20 cellular contexts compared by ENCODE assay signal in the genomic region with DNA sequence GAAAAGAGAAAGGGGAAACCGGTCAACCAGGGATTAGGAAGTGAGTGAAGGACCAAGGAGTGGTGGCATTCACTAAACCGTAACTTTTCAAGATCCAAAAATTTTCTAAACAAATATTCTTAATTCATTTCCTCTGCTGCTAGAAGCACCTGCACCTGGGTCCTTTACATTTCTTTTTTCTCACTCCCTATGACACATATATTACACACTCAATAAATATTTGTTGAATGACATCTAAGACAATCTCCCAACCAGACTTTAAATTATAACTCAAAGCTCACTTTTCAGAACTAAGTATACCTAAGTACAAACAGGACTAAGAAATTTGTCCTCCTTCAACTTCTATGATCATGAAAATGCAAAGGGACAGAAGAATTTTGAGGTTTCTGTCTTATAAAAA. TPM values are rescaled to one million over a fixed set of nuclear protein-coding genes. Genes with fewer than 3 reads are reported as not detected.
"Had no signal": no experiment of that assay in that cellular context is flagged by ENCODE, and none has a peak within 500 bp of the region (broad histone marks: within the 10 kb centered on the region; RNA-seq: fewer than 3 reads in every experiment).

No MANE protein-coding gene starts in this region.

- ATAC-seq: activated CD8-positive, alpha-beta memory T cell treated with anti-CD3 and anti-CD28 coated beads, Interleukin-2, amount 10 ng/mL, durations not matched to agents 7 days and 5 days; gastrocnemius medialis had no signal

- DNase-seq: activated CD4-positive, alpha-beta T cell treated with anti-CD3 and anti-CD28 coated beads, Interleukin-2, amount 50 U/mL, for 48 hours; activated CD8-positive, alpha-beta memory T cell treated with anti-CD3 and anti-CD28 coated beads, Interleukin-2, amount 10 ng/mL, durations not matched to agents 7 days and 5 days; amniotic stem cell; caudate nucleus; gastrocnemius medialis; head of caudate nucleus; kidney; left ventricle myocardium inferior; mammary epithelial cell; occipital lobe; posterior cingulate gyrus; sigmoid colon; stimulated activated CD4-positive, alpha-beta T cell treated with anti-CD3 and anti-CD28 coated beads, Interleukin-4, amount 100 ng/mL, for 4 hours; substantia nigra; tibial artery; uterus had no signal

- H3K4me1 ChIP-seq: gastrocnemius medialis, sigmoid colon, tibial artery, uterus had no signal

- H3K36me3 ChIP-seq: uterus had no signal

- H3K27me3 ChIP-seq: gastrocnemius medialis, sigmoid colon, tibial artery, uterus had no signal

- H3K9me3 Mint-ChIP-seq: activated naive CD4-positive, alpha-beta T cell treated with anti-CD3 and anti-CD28 coated beads, Interleukin-2, amount 50 U/mL, for 72 hours had no signal

- H3K4me3 Mint-ChIP-seq: activated CD8-positive, alpha-beta memory T cell treated with anti-CD3 and anti-CD28 coated beads, Interleukin-2, amount 10 ng/mL, durations not matched to agents 7 days and 5 days had no signal

- H3K27me3 Mint-ChIP-seq: activated CD8-positive, alpha-beta memory T cell treated with anti-CD3 and anti-CD28 coated beads, Interleukin-2, amount 10 ng/mL, durations not matched to agents 7 days and 5 days had no signal

- H3K4me3 ChIP-seq: gastrocnemius medialis, left ventricle myocardium inferior, sigmoid colon, tibial artery, uterus had no signal

- H3K9me3 ChIP-seq: gastrocnemius medialis, left ventricle myocardium inferior, sigmoid colon, tibial artery, uterus had no signal

- H3K27ac ChIP-seq: gastrocnemius medialis, left ventricle myocardium inferior, sigmoid colon, tibial artery, uterus, VCaP had no signal

- H3K27ac Mint-ChIP-seq: activated CD8-positive, alpha-beta memory T cell treated with anti-CD3 and anti-CD28 coated beads, Interleukin-2, amount 10 ng/mL, durations not matched to agents 7 days and 5 days had no signal

RNA-seq across cellular contexts. Expression of a gene that starts 55.5 kb away (rescaled TPM):
- total RNA-seq: activated CD8-positive, alpha-beta memory T cell treated with anti-CD3 and anti-CD28 coated beads, Interleukin-2, amount 10 ng/mL, durations not matched to agents 7 days and 5 days; activated naive CD4-positive, alpha-beta T cell treated with anti-CD3 and anti-CD28 coated beads, Interleukin-2, amount 50 U/mL, for 72 hours; gastrocnemius medialis; kidney; left ventricle myocardium inferior; mammary epithelial cell; myocyte; occipital lobe; renal cortical epithelial cell; sigmoid colon; uterus had no signal
